In the genomic region with DNA sequence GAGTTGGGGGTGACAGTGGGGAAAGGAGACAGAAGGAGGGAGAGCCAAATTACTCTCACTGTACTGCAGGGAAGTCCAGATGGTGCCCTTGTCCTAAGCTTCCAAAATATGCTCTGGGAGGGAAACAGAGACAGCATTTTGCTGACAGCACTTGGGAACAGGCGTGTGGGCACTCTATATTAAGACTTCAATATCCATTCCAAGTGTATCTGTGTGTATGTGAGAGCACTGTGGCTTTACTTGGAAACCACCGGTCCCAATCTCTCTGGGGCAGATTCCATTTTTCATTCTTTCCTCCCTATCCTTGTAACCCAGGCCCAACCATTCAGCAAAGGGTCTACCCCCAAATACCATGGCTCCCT, we compare ENCODE assay signal across 25 cellular contexts.
"Had no signal": no experiment of that assay in that cellular context is flagged by ENCODE, and none has a peak within 500 bp of the region (broad histone marks: within the 10 kb centered on the region; RNA-seq: fewer than 3 reads in every experiment).

No MANE protein-coding gene starts in this region.

- DNase-seq: activated B cell treated with CpG ODN at 0.5 μM for 24 hours; activated CD4-positive, alpha-beta T cell treated with anti-CD3 and anti-CD28 coated beads for 1 hour; activated CD4-positive, alpha-beta T cell treated with anti-CD3 and anti-CD28 coated beads, Interleukin-2, amount 10 ng/mL, durations not matched to agents 24 days and 14 days; activated CD4-positive, alpha-beta T cell treated with anti-CD3 and anti-CD28 coated beads, Interleukin-2, amount 50 U/mL, for 48 hours; activated CD8-positive, alpha-beta memory T cell treated with anti-CD3 and anti-CD28 coated beads, Interleukin-2, amount 10 ng/mL, durations not matched to agents 7 days and 5 days; activated gamma-delta T cell; activated naive CD4-positive, alpha-beta T cell treated with anti-CD3 and anti-CD28 coated beads for 36 hours; activated T-cell treated with anti-CD3 and anti-CD28 coated beads, Interleukin-2, amount 50 U/mL, for 4 hours; amygdala; KG1; MG63; NCI-H1105; NCI-H1436; NCI-H1694 treated with DMSO at 0.1 percent for 48 hours; NCI-H2081; NCI-H510A treated with DMSO at 0.1 percent for 48 hours; NCI-H748 treated with DMSO at 0.1 percent for 48 hours; PC-3; SIG-M5; T-helper 17 cell; T-helper 9 cell had no signal

- H3K27ac Mint-ChIP-seq: activated B cell treated with CpG ODN at 0.5 μM for 24 hours; activated CD4-positive, alpha-beta T cell treated with anti-CD3 and anti-CD28 coated beads, Interleukin-2, amount 10 ng/mL, durations not matched to agents 24 days and 14 days; activated CD8-positive, alpha-beta memory T cell treated with anti-CD3 and anti-CD28 coated beads, Interleukin-2, amount 10 ng/mL, durations not matched to agents 7 days and 5 days; activated naive CD4-positive, alpha-beta T cell treated with anti-CD3 and anti-CD28 coated beads for 36 hours; activated naive CD8-positive, alpha-beta T cell; brain; IgD-negative memory B cell; T-helper 17 cell had no signal

- H3K4me3 Mint-ChIP-seq: activated B cell treated with CpG ODN at 0.5 μM for 24 hours; activated CD4-positive, alpha-beta T cell treated with anti-CD3 and anti-CD28 coated beads, Interleukin-2, amount 10 ng/mL, durations not matched to agents 24 days and 14 days; activated CD8-positive, alpha-beta memory T cell treated with anti-CD3 and anti-CD28 coated beads, Interleukin-2, amount 10 ng/mL, durations not matched to agents 7 days and 5 days; activated naive CD4-positive, alpha-beta T cell treated with anti-CD3 and anti-CD28 coated beads for 36 hours; activated naive CD8-positive, alpha-beta T cell; activated T-cell treated with anti-CD3 and anti-CD28 coated beads, Interleukin-2, amount 50 U/mL, for 4 hours; brain; central memory CD8-positive, alpha-beta T cell; IgD-negative memory B cell; T-helper 17 cell had no signal

- H3K36me3 Mint-ChIP-seq: activated CD8-positive, alpha-beta memory T cell treated with anti-CD3 and anti-CD28 coated beads, Interleukin-2, amount 10 ng/mL, durations not matched to agents 7 days and 5 days; activated naive CD8-positive, alpha-beta T cell; brain; IgD-negative memory B cell had no signal

- H3K4me3 ChIP-seq: MG63 had no signal

- H3K9me3 ChIP-seq: MG63 had no signal

- H3K36me3 ChIP-seq: MG63 had no signal

- H3K9me3 Mint-ChIP-seq: activated B cell treated with CpG ODN at 0.5 μM for 24 hours; activated CD4-positive, alpha-beta T cell treated with anti-CD3 and anti-CD28 coated beads, Interleukin-2, amount 10 ng/mL, durations not matched to agents 24 days and 14 days; activated naive CD4-positive, alpha-beta T cell treated with anti-CD3 and anti-CD28 coated beads for 36 hours; activated T-cell treated with anti-CD3 and anti-CD28 coated beads, Interleukin-2, amount 50 U/mL, for 4 hours; brain; central memory CD8-positive, alpha-beta T cell; IgD-negative memory B cell had no signal

- H3K27me3 Mint-ChIP-seq: activated B cell treated with CpG ODN at 0.5 μM for 24 hours, brain had no signal

- H3K4me1 Mint-ChIP-seq: activated B cell treated with CpG ODN at 0.5 μM for 24 hours; activated CD4-positive, alpha-beta T cell treated with anti-CD3 and anti-CD28 coated beads, Interleukin-2, amount 10 ng/mL, durations not matched to agents 24 days and 14 days; brain; central memory CD8-positive, alpha-beta T cell; IgD-negative memory B cell had no signal
